Comparison of ENCODE assay signal across 13 cellular contexts in genomic region chr5:39604491-39604890, GRCh38.
"Had no signal": no experiment of that assay in that cellular context is flagged by ENCODE, and none has a peak within 500 bp of the region (broad histone marks: within the 10 kb centered on the region; RNA-seq: fewer than 3 reads in every experiment).

No MANE protein-coding gene starts in this region.

- DNase-seq: activated effector memory CD4-positive, alpha-beta T cell treated with anti-CD3 and anti-CD28 coated beads, Interleukin-2, amount 50 U/mL, for 16 hours; activated T-cell treated with anti-CD3 and anti-CD28 coated beads, Interleukin-2, amount 50 U/mL, for 4 hours; anterior cingulate cortex; kidney glomerular epithelial cell; nephron progenitor cell; stimulated activated CD4-positive, alpha-beta T cell treated with anti-CD3 and anti-CD28 coated beads, Interleukin-15, amount 100 ng/mL, for 24 hours; stimulated activated CD4-positive, alpha-beta T cell treated with anti-CD3 and anti-CD28 coated beads, Interleukin-4, amount 100 ng/mL, for 24 hours; T-helper 2 cell; upper lobe of left lung had no signal

- H3K36me3 ChIP-seq: upper lobe of left lung had no signal

- H3K9me3 Mint-ChIP-seq: activated T-cell treated with anti-CD3 and anti-CD28 coated beads, Interleukin-2, amount 50 U/mL, for 4 hours; nephron progenitor cell; stimulated activated naive CD8-positive, alpha-beta T cell treated with anti-CD3 and anti-CD28 coated beads, Interleukin-15, Interleukin-2, amounts not matched to agents 100 ng/mL and 50 ng/mL, for 24 hours had no signal

- H3K4me3 ChIP-seq: hepatocyte, lung, upper lobe of left lung had no signal

- H3K27me3 ChIP-seq: hepatocyte, upper lobe of left lung had no signal

- H3K79me2 ChIP-seq: hepatocyte had no signal

- ATAC-seq: activated T-cell treated with anti-CD3 and anti-CD28 coated beads, Interleukin-2, amount 50 U/mL, for 4 hours had no signal

- H2AFZ ChIP-seq: hepatocyte had no signal

- H3K4me2 ChIP-seq: hepatocyte had no signal

- H3K27ac ChIP-seq: hepatocyte, upper lobe of left lung had no signal

- H3K36me3 Mint-ChIP-seq: activated naive CD8-positive, alpha-beta T cell had no signal

- H3K4me1 ChIP-seq: upper lobe of left lung had no signal

- H3K9me3 ChIP-seq: upper lobe of left lung had no signal

- H3K27ac Mint-ChIP-seq: activated naive CD8-positive, alpha-beta T cell; nephron progenitor cell; stimulated activated naive CD8-positive, alpha-beta T cell treated with anti-CD3 and anti-CD28 coated beads, Interleukin-15, Interleukin-2, amounts not matched to agents 100 ng/mL and 50 ng/mL, for 24 hours had no signal

- H3K4me1 Mint-ChIP-seq: nephron progenitor cell had no signal

- H3K4me3 Mint-ChIP-seq: activated naive CD8-positive, alpha-beta T cell; activated T-cell treated with anti-CD3 and anti-CD28 coated beads, Interleukin-2, amount 50 U/mL, for 4 hours; nephron progenitor cell; stimulated activated naive CD8-positive, alpha-beta T cell treated with anti-CD3 and anti-CD28 coated beads, Interleukin-15, Interleukin-2, amounts not matched to agents 100 ng/mL and 50 ng/mL, for 24 hours had no signal
